Comparison of ENCODE assay signal across 19 cellular contexts in the genomic region with DNA sequence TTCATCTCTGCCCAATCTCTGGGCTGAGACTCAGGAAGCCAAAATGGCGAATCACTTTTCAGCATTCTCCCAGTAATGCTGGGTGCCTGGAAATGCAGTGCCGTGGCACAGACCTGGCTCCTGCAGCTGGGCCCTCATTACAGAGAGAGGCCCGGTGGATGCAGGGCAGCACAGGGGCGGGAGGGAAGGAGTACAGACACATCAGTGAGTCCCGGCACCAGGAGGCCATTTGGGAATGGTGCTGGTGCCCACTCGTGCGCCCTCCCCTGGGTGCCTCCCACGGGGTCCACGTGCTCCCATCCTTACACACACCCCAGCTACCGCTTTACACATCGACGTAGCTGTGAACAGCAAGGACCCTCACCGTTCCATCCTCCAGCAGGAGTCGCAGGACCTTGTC.
"Had no signal": no experiment of that assay in that cellular context is flagged by ENCODE, and none has a peak within 500 bp of the region (broad histone marks: within the 10 kb centered on the region; RNA-seq: fewer than 3 reads in every experiment).

No MANE protein-coding gene starts in this region.

- H3K9me3 ChIP-seq: colonic mucosa, left ventricle myocardium inferior, lower lobe of right lung, neutrophil, right atrium auricular region, thoracic aorta, transverse colon had no signal

- H2AFZ ChIP-seq: hepatocyte had no signal

- ATAC-seq: left cardiac atrium, lower lobe of right lung had no signal

- H3K27me3 ChIP-seq: colonic mucosa, hepatocyte, neutrophil, right atrium auricular region, transverse colon had no signal

- H3K27ac Mint-ChIP-seq: memory B cell, mesothelial cell of epicardium, nephron progenitor cell had no signal

- H3K4me3 ChIP-seq: colonic mucosa, hepatocyte, left ventricle myocardium inferior, lower lobe of right lung, right atrium auricular region, thoracic aorta, transverse colon had no signal

- FAIRE-seq: kidney, small intestine had no signal

- H3K9me3 Mint-ChIP-seq: memory B cell, naive B cell had no signal

- H3K4me1 ChIP-seq: colonic mucosa, right atrium auricular region had no signal

- H3K4me1 Mint-ChIP-seq: memory B cell, mesothelial cell of epicardium, naive B cell had no signal

- H3K27me3 Mint-ChIP-seq: memory B cell, naive B cell had no signal

- H3K4me2 ChIP-seq: hepatocyte had no signal

- H3K27ac ChIP-seq: colonic mucosa, hepatocyte, left ventricle myocardium inferior, lower lobe of right lung, neutrophil, right atrium auricular region, thoracic aorta, transverse colon had no signal

- H3K36me3 Mint-ChIP-seq: memory B cell, naive B cell had no signal

- DNase-seq: colonic mucosa; effector CD8-positive, alpha-beta T cell; foreskin melanocyte; kidney; left cardiac atrium; left ventricle myocardium inferior; lower lobe of right lung; naive B cell; nephron progenitor cell; small intestine; stimulated activated CD4-positive, alpha-beta T cell treated with anti-CD3 and anti-CD28 coated beads, Interleukin-12 subunit alpha, Interleukin-12 subunit beta, amount 100 ng/mL, for 4 hours; stimulated activated naive CD4-positive, alpha-beta T cell; transverse colon had no signal

- H3K4me3 Mint-ChIP-seq: memory B cell, mesothelial cell of epicardium, naive B cell, nephron progenitor cell had no signal

- H3K36me3 ChIP-seq: colonic mucosa, neutrophil, right atrium auricular region, thoracic aorta had no signal
